ENCODE assay signal across 38 cellular contexts in the genomic region with DNA sequence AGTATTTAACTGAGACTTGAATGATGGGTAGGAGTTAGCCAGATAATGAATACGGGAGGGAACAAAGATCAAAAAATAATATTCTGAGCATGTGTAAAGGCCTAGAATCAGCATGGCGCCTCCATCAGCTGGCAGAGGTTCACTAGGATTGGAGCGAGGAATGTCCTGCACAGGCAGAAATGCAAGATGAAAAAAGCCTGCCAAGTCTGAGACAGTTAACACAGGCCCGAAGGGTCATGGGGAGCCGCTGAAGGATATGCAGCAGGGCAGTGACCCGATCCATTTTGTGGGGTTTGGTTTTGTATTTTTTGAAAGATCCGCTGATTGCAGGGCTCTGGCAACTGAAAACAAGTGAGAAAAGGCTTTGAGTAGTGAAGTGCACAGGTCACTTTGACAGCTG. TPM values are rescaled to one million over a fixed set of nuclear protein-coding genes. Genes with fewer than 3 reads are reported as not detected.
"Had no signal": no experiment of that assay in that cellular context is flagged by ENCODE, and none has a peak within 500 bp of the region (broad histone marks: within the 10 kb centered on the region; RNA-seq: fewer than 3 reads in every experiment).

No MANE protein-coding gene starts in this region.

- H3K27ac Mint-ChIP-seq: activated B cell treated with CpG ODN at 0.5 μM for 24 hours; activated CD4-positive, alpha-beta memory T cell treated with anti-CD3 and anti-CD28 coated beads for 36 hours; activated CD4-positive, alpha-beta T cell treated with anti-CD3 and anti-CD28 coated beads, Interleukin-2, amount 10 ng/mL, durations not matched to agents 24 days and 14 days; activated CD8-positive, alpha-beta T cell treated with anti-CD3 and anti-CD28 coated beads for 36 hours; activated naive CD4-positive, alpha-beta T cell treated with anti-CD3 and anti-CD28 coated beads for 36 hours; activated naive CD4-positive, alpha-beta T cell treated with anti-CD3 and anti-CD28 coated beads, Interleukin-2, amount 50 U/mL, for 72 hours; activated naive CD8-positive, alpha-beta T cell treated with anti-CD3 and anti-CD28 coated beads for 36 hours; activated T-cell treated with anti-CD3 and anti-CD28 coated beads, Interleukin-2, amount 50 U/mL, for 72 hours; activated T-helper 1 cell treated with anti-CD3 and anti-CD28 coated beads, Interleukin-12 subunit alpha, Interleukin-12 subunit beta, Interleukin-2, Interleukin-4 antibody, amounts not matched to agents 30 ng/mL and 10 ng/mL and 1 ng/mL, durations not matched to agents 14 hours and 24 hours and 36 hours; activated T-helper 17 cell treated with anti-CD3 and anti-CD28 coated beads, Interleukin-2, amount 50 U/mL, for 72 hours; T-helper 1 cell treated with Interleukin-12 subunit alpha and Interleukin-12 subunit beta and Interleukin-4 antibody, amounts not matched to agents 30 μg/mL and 1 μg/mL, for 36 hours; T-helper 2 cell treated with Interferon-gamma antibody and Interleukin-4, amounts not matched to agents 5 μg/mL and 100 μg/mL, for 36 hours had no signal

- H3K27me3 Mint-ChIP-seq: activated B cell treated with CpG ODN at 0.5 μM for 24 hours; activated CD4-positive, alpha-beta memory T cell treated with anti-CD3 and anti-CD28 coated beads for 36 hours; activated CD4-positive, alpha-beta T cell treated with anti-CD3 and anti-CD28 coated beads, Interleukin-2, amount 10 ng/mL, durations not matched to agents 24 days and 14 days; activated CD8-positive, alpha-beta T cell treated with anti-CD3 and anti-CD28 coated beads for 36 hours; activated naive CD8-positive, alpha-beta T cell treated with anti-CD3 and anti-CD28 coated beads for 36 hours had no signal

- H3K4me3 Mint-ChIP-seq: activated B cell treated with CpG ODN at 0.5 μM for 24 hours; activated CD4-positive, alpha-beta memory T cell treated with anti-CD3 and anti-CD28 coated beads for 36 hours; activated CD4-positive, alpha-beta T cell treated with anti-CD3 and anti-CD28 coated beads, Interleukin-2, amount 10 ng/mL, durations not matched to agents 24 days and 14 days; activated CD8-positive, alpha-beta T cell treated with anti-CD3 and anti-CD28 coated beads for 36 hours; activated naive CD4-positive, alpha-beta T cell treated with anti-CD3 and anti-CD28 coated beads for 36 hours; activated naive CD8-positive, alpha-beta T cell treated with anti-CD3 and anti-CD28 coated beads for 36 hours; activated T-cell treated with anti-CD3 and anti-CD28 coated beads, Interleukin-2, amount 50 U/mL, for 4 hours; activated T-cell treated with anti-CD3 and anti-CD28 coated beads, Interleukin-2, amount 50 U/mL, for 72 hours; activated T-helper 1 cell treated with anti-CD3 and anti-CD28 coated beads, Interleukin-12 subunit alpha, Interleukin-12 subunit beta, Interleukin-2, Interleukin-4 antibody, amounts not matched to agents 30 ng/mL and 10 ng/mL and 1 ng/mL, durations not matched to agents 14 hours and 24 hours and 36 hours; activated T-helper 17 cell treated with anti-CD3 and anti-CD28 coated beads, Interleukin-2, amount 50 U/mL, for 72 hours; T-helper 1 cell treated with Interleukin-12 subunit alpha and Interleukin-12 subunit beta and Interleukin-4 antibody, amounts not matched to agents 30 μg/mL and 1 μg/mL, for 36 hours; T-helper 2 cell treated with Interferon-gamma antibody and Interleukin-4, amounts not matched to agents 5 μg/mL and 100 μg/mL, for 36 hours had no signal

- H3K4me1 ChIP-seq: adrenal gland, body of pancreas, breast epithelium had no signal

- H3K27ac ChIP-seq: adrenal gland, body of pancreas, brain microvascular endothelial cell, breast epithelium, VCaP had no signal

- H3K4me1 Mint-ChIP-seq: activated B cell treated with CpG ODN at 0.5 μM for 24 hours; activated CD4-positive, alpha-beta T cell treated with anti-CD3 and anti-CD28 coated beads, Interleukin-2, amount 10 ng/mL, durations not matched to agents 24 days and 14 days; activated naive CD8-positive, alpha-beta T cell treated with anti-CD3 and anti-CD28 coated beads for 36 hours; activated T-helper 17 cell treated with anti-CD3 and anti-CD28 coated beads, Interleukin-2, amount 50 U/mL, for 72 hours had no signal

- ATAC-seq: activated CD8-positive, alpha-beta T cell treated with anti-CD3 and anti-CD28 coated beads for 36 hours; activated naive CD4-positive, alpha-beta T cell treated with anti-CD3 and anti-CD28 coated beads, Interleukin-2, amount 50 U/mL, for 72 hours; activated T-cell treated with anti-CD3 and anti-CD28 coated beads, Interleukin-2, amount 50 U/mL, for 4 hours; activated T-cell treated with anti-CD3 and anti-CD28 coated beads, Interleukin-2, amount 50 U/mL, for 72 hours; activated T-helper 17 cell treated with anti-CD3 and anti-CD28 coated beads, Interleukin-2, amount 50 U/mL, for 72 hours; body of pancreas had no signal

- H3K9me3 ChIP-seq: adrenal gland, body of pancreas, breast epithelium had no signal

- DNase-seq: activated B cell treated with CpG ODN at 0.5 μM for 24 hours; activated CD4-positive, alpha-beta memory T cell treated with anti-CD3 and anti-CD28 coated beads for 36 hours; activated CD4-positive, alpha-beta T cell treated with anti-CD3 and anti-CD28 coated beads for 4 hours; activated CD4-positive, alpha-beta T cell treated with anti-CD3 and anti-CD28 coated beads, Interleukin-2, amount 10 ng/mL, durations not matched to agents 24 days and 14 days; activated CD4-positive, alpha-beta T cell treated with anti-CD3 and anti-CD28 coated beads, Interleukin-2, amount 50 U/mL, for 1 hour; activated CD4-positive, alpha-beta T cell treated with anti-CD3 and anti-CD28 coated beads, Interleukin-2, amount 50 U/mL, for 4 hours; activated CD4-positive, CD25-positive, alpha-beta regulatory T cell treated with anti-CD3 and anti-CD28 coated beads, Interleukin-2, amount 50 U/mL, for 72 hours; activated CD8-positive, alpha-beta memory T cell treated with anti-CD3 and anti-CD28 coated beads, Interleukin-2, amount 50 U/mL, for 4 hours; activated CD8-positive, alpha-beta T cell treated with anti-CD3 and anti-CD28 coated beads for 36 hours; activated effector memory CD4-positive, alpha-beta T cell treated with anti-CD3 and anti-CD28 coated beads, Interleukin-2, amount 50 U/mL, for 16 hours; activated gamma-delta T cell treated with Interleukin-2 at 50 U/mL for 16 hours; activated naive CD4-positive, alpha-beta T cell; activated naive CD4-positive, alpha-beta T cell treated with anti-CD3 and anti-CD28 coated beads for 36 hours; activated naive CD4-positive, alpha-beta T cell treated with anti-CD3 and anti-CD28 coated beads, Interleukin-2, amount 50 U/mL, for 16 hours; activated naive CD8-positive, alpha-beta T cell treated with anti-CD3 and anti-CD28 coated beads for 36 hours; activated T-cell treated with anti-CD3 and anti-CD28 coated beads for 4 hours; activated T-cell treated with anti-CD3 and anti-CD28 coated beads, Interleukin-2, amount 50 U/mL, for 1 hour; activated T-cell treated with anti-CD3 and anti-CD28 coated beads, Interleukin-2, amount 50 U/mL, for 4 hours; activated T-cell treated with anti-CD3 and anti-CD28 coated beads, Interleukin-2, amount 50 U/mL, for 72 hours; adrenal gland; amniotic stem cell; aorta; body of pancreas; brain microvascular endothelial cell; central memory CD4-positive, alpha-beta T cell; SW 1271; T-helper 1 cell; T-helper 2 cell; T-helper 9 cell had no signal

- H3K36me3 Mint-ChIP-seq: activated CD4-positive, alpha-beta memory T cell treated with anti-CD3 and anti-CD28 coated beads for 36 hours; activated naive CD4-positive, alpha-beta T cell treated with anti-CD3 and anti-CD28 coated beads, Interleukin-2, amount 50 U/mL, for 72 hours; activated naive CD8-positive, alpha-beta T cell treated with anti-CD3 and anti-CD28 coated beads for 36 hours had no signal

- H3K9me3 Mint-ChIP-seq: activated CD4-positive, alpha-beta T cell treated with anti-CD3 and anti-CD28 coated beads, Interleukin-2, amount 10 ng/mL, durations not matched to agents 24 days and 14 days; activated CD8-positive, alpha-beta T cell treated with anti-CD3 and anti-CD28 coated beads for 36 hours; activated naive CD4-positive, alpha-beta T cell treated with anti-CD3 and anti-CD28 coated beads, Interleukin-2, amount 50 U/mL, for 72 hours; activated T-cell treated with anti-CD3 and anti-CD28 coated beads, Interleukin-2, amount 50 U/mL, for 4 hours; activated T-helper 1 cell treated with anti-CD3 and anti-CD28 coated beads, Interleukin-12 subunit alpha, Interleukin-12 subunit beta, Interleukin-2, Interleukin-4 antibody, amounts not matched to agents 30 ng/mL and 10 ng/mL and 1 ng/mL, durations not matched to agents 14 hours and 24 hours and 36 hours; activated T-helper 17 cell treated with anti-CD3 and anti-CD28 coated beads, Interleukin-2, amount 50 U/mL, for 72 hours; T-helper 1 cell treated with Interleukin-12 subunit alpha and Interleukin-12 subunit beta and Interleukin-4 antibody, amounts not matched to agents 30 μg/mL and 1 μg/mL, for 36 hours; T-helper 2 cell treated with Interferon-gamma antibody and Interleukin-4, amounts not matched to agents 5 μg/mL and 100 μg/mL, for 36 hours had no signal

- H3K4me3 ChIP-seq: adrenal gland, body of pancreas, breast epithelium had no signal

- H3K27me3 ChIP-seq: body of pancreas, brain microvascular endothelial cell had no signal

- H3K36me3 ChIP-seq: adrenal gland, brain microvascular endothelial cell, breast epithelium had no signal

RNA-seq across cellular contexts. Expression of a gene that starts 40.1 kb away (rescaled TPM):
- total RNA-seq: activated B cell treated with CpG ODN at 0.5 μM for 24 hours; activated CD4-positive, alpha-beta memory T cell treated with anti-CD3 and anti-CD28 coated beads for 36 hours; activated CD4-positive, alpha-beta T cell treated with anti-CD3 and anti-CD28 coated beads, Interleukin-2, amount 10 ng/mL, durations not matched to agents 24 days and 14 days; activated CD8-positive, alpha-beta memory T cell treated with anti-CD3 and anti-CD28 coated beads for 36 hours; activated CD8-positive, alpha-beta T cell treated with anti-CD3 and anti-CD28 coated beads for 36 hours; activated naive CD4-positive, alpha-beta T cell treated with anti-CD3 and anti-CD28 coated beads for 36 hours; activated naive CD4-positive, alpha-beta T cell treated with anti-CD3 and anti-CD28 coated beads, Interleukin-2, amount 50 U/mL, for 72 hours; activated naive CD8-positive, alpha-beta T cell treated with anti-CD3 and anti-CD28 coated beads for 36 hours; activated T-cell treated with anti-CD3 and anti-CD28 coated beads, Interleukin-2, amount 50 U/mL, for 4 hours; activated T-cell treated with anti-CD3 and anti-CD28 coated beads, Interleukin-2, amount 50 U/mL, for 72 hours; activated T-helper 1 cell treated with anti-CD3 and anti-CD28 coated beads, Interleukin-12 subunit alpha, Interleukin-12 subunit beta, Interleukin-2, Interleukin-4 antibody, amounts not matched to agents 30 ng/mL and 10 ng/mL and 1 ng/mL, durations not matched to agents 14 hours and 24 hours and 36 hours; activated T-helper 17 cell treated with anti-CD3 and anti-CD28 coated beads, Interleukin-2, amount 50 U/mL, for 72 hours; adrenal gland; astrocyte; body of pancreas had no signal

RNA-seq across cellular contexts. Expression of a gene that starts 59.7 kb away (rescaled TPM):
- total RNA-seq: aorta, astrocyte, body of pancreas had no signal
